20 cellular contexts compared by ENCODE assay signal in genomic region chr2:241833101-241833937, GRCh38. TPM values are rescaled to one million over a fixed set of nuclear protein-coding genes. Genes with fewer than 3 reads are reported as not detected.
A peak's percentile ranks its signal among the peaks of the same experiment; 100 is the strongest.
DNase-seq lines count a peak whose midpoint lies in the region; ATAC-seq, FAIRE-seq and TF ChIP-seq lines count a peak whose summit lies in the region.
"Had no signal": no experiment of that assay in that cellular context is flagged by ENCODE, and none has a peak within 500 bp of the region (broad histone marks: within the 10 kb centered on the region; RNA-seq: fewer than 3 reads in every experiment).

No MANE protein-coding gene starts in this region.

- BruUV-seq in PC-9 (replicated peaks; lab: Mats Ljungman, UMichigan) = no TSS peak

- H3K4me1 ChIP-seq in A549 (0 out of 3 replicates have a peak, but pooled peaks cover 3% of the 10 kb centered on the region), PC-9 (replicated peaks; ENCODE audit: insufficient read depth) (peaks cover 4% of the 10 kb centered on the region; the same call in 1 of the 2 replicates)
- H3K4me1 ChIP-seq: parathyroid adenoma had no signal

- POLR2A ChIA-PET in A549 (lab: Yijun Ruan, JAX) = no interaction called here
- POLR2A ChIA-PET in PC-9 (lab: Charles Lee; ENCODE audit: unreplicated experiment) = no interaction called here
- POLR2A ChIA-PET in naive thymus-derived CD8-positive, alpha-beta T cell (lab: Charles Lee) = no interaction called here

- H3K79me2 ChIP-seq in PC-9 (ENCODE audit: low read depth) = no peaks in the 10 kb centered on the region
- H3K79me2 ChIP-seq: hepatocyte, parathyroid adenoma had no signal

- no peak for TF ChIP-seq CTCF in A549 (IDR thresholded peaks at IDR 0.05)
- TF ChIP-seq CTCF in HFF-Myc (IDR thresholded peaks at IDR 0.05; ENCODE audit: low read depth, low read length, missing control alignments) = no peak
- TF ChIP-seq CTCF in cardiac fibroblast (IDR thresholded peaks at IDR 0.05; ENCODE audit: low read depth, low read length) = no peak
- TF ChIP-seq CTCF in PC-9 (conservative IDR thresholded peaks at IDR 0.05) = no peak

- H3F3A ChIP-seq in PC-9 (ENCODE audit: insufficient read depth, low read depth) = no peaks in the 10 kb centered on the region

- peaks cover 0 to 1% (median 0%) of the 10 kb centered on the region in 9 donors for H3K9me3 Mint-ChIP-seq in naive thymus-derived CD8-positive, alpha-beta T cell

- DNase-seq in A549 (ENCODE audit: low read depth in 1 of 2, low spot score in 1 of 2) (no peak), HFF-Myc (ENCODE audit: extremely low read depth, low read depth) (peak; percentile 7), cardiac fibroblast (ENCODE audit: low read depth in 2 of 2) (peak; percentile 67 to 89), islet precursor cell (peak; percentile 30), PC-9 (no peak), G401 (ENCODE audit: low spot score) (no peak), iPS-NIHi11 (ENCODE audit: low spot score) (no peak)
- no peak for DNase-seq in naive thymus-derived CD8-positive, alpha-beta T cell
- DNase-seq: activated CD4-positive, alpha-beta T cell treated with anti-CD3 and anti-CD28 coated beads, Interleukin-2, amount 50 U/mL, for 4 hours; activated naive CD8-positive, alpha-beta T cell treated with anti-CD3 and anti-CD28 coated beads for 36 hours; activated T-cell treated with anti-CD3 and anti-CD28 coated beads, Interleukin-2, amount 50 U/mL, for 24 hours; caudate nucleus; NCI-H1417 treated with DMSO at 0.1 percent for 48 hours; NCI-H446; SK-N-SH; stimulated activated CD4-positive, alpha-beta T cell treated with anti-CD3 and anti-CD28 coated beads, Interleukin-12 subunit alpha, Interleukin-12 subunit beta, amount 100 ng/mL, for 4 hours; stimulated activated naive CD4-positive, alpha-beta T cell had no signal

- H3K4me3 Mint-ChIP-seq in naive thymus-derived CD8-positive, alpha-beta T cell = no peak overlapping the region
- H3K4me3 Mint-ChIP-seq: activated naive CD8-positive, alpha-beta T cell treated with anti-CD3 and anti-CD28 coated beads for 36 hours; activated T-cell treated with anti-CD3 and anti-CD28 coated beads, Interleukin-2, amount 50 U/mL, for 24 hours had no signal

- H3K4me2 ChIP-seq in A549 (no peak overlapping the region), PC-9 (no peak overlapping the region; the same call in 1 of the 2 replicates)
- H3K4me2 ChIP-seq: hepatocyte, SK-N-SH had no signal

- peaks cover 0 to 2% (median 0%) of the 10 kb centered on the region in 4 donors for H3K4me1 Mint-ChIP-seq in naive thymus-derived CD8-positive, alpha-beta T cell
- H3K4me1 Mint-ChIP-seq: activated naive CD8-positive, alpha-beta T cell treated with anti-CD3 and anti-CD28 coated beads for 36 hours had no signal

- FAIRE-seq in A549 (lab: Jason Lieb, UNC) = no peak
- FAIRE-seq: TTC549 had no signal

- H3K4me3 ChIP-seq in A549 = no peak overlapping the region
- H3K4me3 ChIP-seq in HFF-Myc (replicated peaks; ENCODE audit: low read depth, low read length) = no peak overlapping the region
- H3K4me3 ChIP-seq in cardiac fibroblast (replicated peaks in 1 of 2; ENCODE audit: low read depth in 2 of 2, low read length in 2 of 2) = no peak overlapping the region
- no peak overlapping the region for H3K4me3 ChIP-seq in PC-9
- H3K4me3 ChIP-seq: hepatocyte had no signal

- no peak for ATAC-seq in A549
- no peak for ATAC-seq in naive thymus-derived CD8-positive, alpha-beta T cell

- WGBS in A549 (ENCODE audit: missing lambda C conversion rate) = 76% methylated on average over 19 of the region's 19 CpGs

- CTCF ChIA-PET in A549 (lab: Yijun Ruan, JAX) = no interaction called here
- CTCF ChIA-PET in PC-9 (lab: Charles Lee) = no interaction called here

- H3K9me3 ChIP-seq in A549 = no peaks in the 10 kb centered on the region
- H3K9me3 ChIP-seq in PC-9 (ENCODE audit: insufficient read depth, low read depth) = no peaks in the 10 kb centered on the region
- H3K9me3 ChIP-seq: SK-N-SH had no signal

- H3K27me3 ChIP-seq in PC-9 (ENCODE audit: insufficient read depth, low read depth) = peaks cover 43% of the 10 kb centered on the region

- TF ChIP-seq EP300 in A549 (IDR thresholded peaks at IDR 0.05) = no peak

- no peak overlapping the region for H3K27ac Mint-ChIP-seq in naive thymus-derived CD8-positive, alpha-beta T cell
- H3K27ac Mint-ChIP-seq: activated naive CD8-positive, alpha-beta T cell treated with anti-CD3 and anti-CD28 coated beads for 36 hours; activated T-cell treated with anti-CD3 and anti-CD28 coated beads, Interleukin-2, amount 50 U/mL, for 24 hours had no signal

- no peaks in the 10 kb centered on the region for H3K36me3 Mint-ChIP-seq in naive thymus-derived CD8-positive, alpha-beta T cell
- H3K36me3 Mint-ChIP-seq: activated naive CD8-positive, alpha-beta T cell treated with anti-CD3 and anti-CD28 coated beads for 36 hours had no signal

- in situ Hi-C loops in G401 (cut with HindIII; ENCODE audit: low sequenced_read_pairs) = no loop called here

- TF ChIP-seq RAD21 in A549 (conservative IDR thresholded peaks at IDR 0.05 in 1 of 2, IDR thresholded peaks at IDR 0.05 in 1 of 2) = no peak

- no peaks in the 10 kb centered on the region for H3K36me3 ChIP-seq in PC-9 (ENCODE audit: low read depth)

- H3K27ac ChIP-seq in A549 = no peak overlapping the region
- no peak overlapping the region for H3K27ac ChIP-seq in PC-9
- H3K27ac ChIP-seq: hepatocyte, parathyroid adenoma had no signal

- peaks cover 0 to 9% (median 0%) of the 10 kb centered on the region in 5 donors for H3K27me3 Mint-ChIP-seq in naive thymus-derived CD8-positive, alpha-beta T cell

- H4K20me1 ChIP-seq in PC-9 (ENCODE audit: insufficient read depth) = no peaks in the 10 kb centered on the region

- no peak overlapping the region for H2AFZ ChIP-seq in PC-9
- H2AFZ ChIP-seq: hepatocyte, parathyroid adenoma had no signal

- no peaks in the 10 kb centered on the region for H3K9me2 ChIP-seq in PC-9 (ENCODE audit: insufficient read depth)
- H3K9me2 ChIP-seq: SK-N-SH had no signal

- TF ChIP-seq POLR2A in A549 (IDR thresholded peaks at IDR 0.05; ENCODE audit: low read length) = no peak

- intact Hi-C loops in PC-9 (cut with micrococcal nuclease; ENCODE audit: unreplicated experiment) = no loop called here

TF ChIP-seq in A549, 52 proteins besides CTCF, POLR2A, EP300 and RAD21 (continues in another document):
- TF ChIP-seq HOXB5 (CRISPR knock-in tag; IDR thresholded peaks at IDR 0.05) (no peak), MAFK (IDR thresholded peaks at IDR 0.05; ENCODE audit: partially characterized antibody) (peak; percentile 91), CBX2 (IDR thresholded peaks at IDR 0.05; ENCODE audit: borderline replicate concordance, low read depth) (no peak), HES2 (IDR thresholded peaks at IDR 0.05) (no peak), RFX5 (IDR thresholded peaks at IDR 0.05) (no peak), CHD4 (IDR thresholded peaks at IDR 0.05; ENCODE audit: borderline replicate concordance) (no peak), FOSB (CRISPR knock-in tag; IDR thresholded peaks at IDR 0.05) (no peak), NFE2L2 (conservative IDR thresholded peaks at IDR 0.05; ENCODE audit: low read length) (peak; percentile 90), SREBF2 (IDR thresholded peaks at IDR 0.05) (no peak)

RNA-seq across cellular contexts. Expression of gene NEU4, which starts 24.3 kb away (rescaled TPM):
- 0.08 and 0.13 TPM in 2 replicates for polyA plus RNA-seq in A549 (2011; rRNA removed)
- polyA plus RNA-seq in A549 (2012; cell fraction: cytosol; rRNA removed) = 0.05 and 0.12 TPM in 2 replicates
- polyA plus RNA-seq in A549 (2012; cell fraction: nucleus; rRNA removed) = 1.2 and 1.8 TPM in 2 replicates
- polyA plus RNA-seq in A549 (2017; fragmentation: RNase III; extraction: RNeasy Plus Mini Kit Qiagen cat#74134 plus additional on column Dnase treatment) = 0.19 to 0.70 TPM (median 0.25 TPM) in 3 replicates
- polyA minus RNA-seq in A549 (2011; rRNA and poly(A)+ RNA removed) = not detected in 2 replicates
- 0.90 and 0.92 TPM in 2 replicates for total RNA-seq in PC-9 (2021)
- not detected for total RNA-seq in naive thymus-derived CD8-positive, alpha-beta T cell
- polyA plus RNA-seq in naive thymus-derived CD8-positive, alpha-beta T cell = not detected
- total RNA-seq in G401 (2014; rRNA removed; shearing (Covaris generic)) = not detected in 2 replicates

RNA-seq across cellular contexts. Expression of gene PDCD1, which starts 25.4 kb away (rescaled TPM):
- polyA plus RNA-seq in A549 (2011; rRNA removed) (not detected in 2 replicates), A549 (2017; fragmentation: RNase III; extraction: RNeasy Plus Mini Kit Qiagen cat#74134 plus additional on column Dnase treatment) (not detected in 3 replicates)
- polyA plus RNA-seq in A549 (2012; cell fraction: cytosol; rRNA removed) = not detected in 2 replicates
- polyA plus RNA-seq in A549 (2012; cell fraction: nucleus; rRNA removed) = not detected in 2 replicates
- not detected in 2 replicates for polyA minus RNA-seq in A549 (2011; rRNA and poly(A)+ RNA removed)
- not detected in 2 replicates for total RNA-seq in PC-9 (2021)
- total RNA-seq in naive thymus-derived CD8-positive, alpha-beta T cell = under 1 TPM; 0.23 to 0.47 TPM
- polyA plus RNA-seq in naive thymus-derived CD8-positive, alpha-beta T cell = 1 to 10 TPM in 1 of 3 donors, under 1 TPM in 2; 0.15 to 6.0 (median 0.60) TPM
- 0.62 TPM in 1 of 2 replicates, not detected in the other for total RNA-seq in G401 (2014; rRNA removed; shearing (Covaris generic))
- total RNA-seq: hepatocyte had no signal
- polyA plus RNA-seq: SK-N-SH had no signal

RNA-seq across cellular contexts. Expression of gene RTP5, which starts 36.2 kb away (rescaled TPM):
- polyA plus RNA-seq in A549 (2011; rRNA removed) (not detected in 2 replicates), A549 (2017; fragmentation: RNase III; extraction: RNeasy Plus Mini Kit Qiagen cat#74134 plus additional on column Dnase treatment) (not detected in 3 replicates)
- not detected in 2 replicates for polyA plus RNA-seq in A549 (2012; cell fraction: cytosol; rRNA removed)
- polyA plus RNA-seq in A549 (2012; cell fraction: nucleus; rRNA removed) = not detected in 2 replicates
- polyA minus RNA-seq in A549 (2011; rRNA and poly(A)+ RNA removed) = not detected in 2 replicates
- total RNA-seq in PC-9 (2021) = not detected in 2 replicates
- not detected for total RNA-seq in naive thymus-derived CD8-positive, alpha-beta T cell
- polyA plus RNA-seq in naive thymus-derived CD8-positive, alpha-beta T cell = not detected
- not detected in 2 replicates for total RNA-seq in G401 (2014; rRNA removed; shearing (Covaris generic))
- total RNA-seq: hepatocyte had no signal
- polyA plus RNA-seq: hepatocyte, SK-N-SH had no signal

RNA-seq across cellular contexts. Expression of gene GAL3ST2, which starts 56.7 kb away (rescaled TPM):
- 0.15 TPM in 1 of 2 replicates, not detected in the other for polyA plus RNA-seq in A549 (2011; rRNA removed)
- polyA plus RNA-seq in A549 (2012; cell fraction: cytosol; rRNA removed) = 0.20 and 0.38 TPM in 2 replicates
- polyA plus RNA-seq in A549 (2012; cell fraction: nucleus; rRNA removed) = 1.2 and 2.6 TPM in 2 replicates
- 0.41 to 0.86 TPM (median 0.61 TPM) in 3 replicates for polyA plus RNA-seq in A549 (2017; fragmentation: RNase III; extraction: RNeasy Plus Mini Kit Qiagen cat#74134 plus additional on column Dnase treatment)
- not detected in 2 replicates for polyA minus RNA-seq in A549 (2011; rRNA and poly(A)+ RNA removed)
- 3.9 and 4.3 TPM in 2 replicates for total RNA-seq in PC-9 (2021)
- not detected for total RNA-seq in naive thymus-derived CD8-positive, alpha-beta T cell
- not detected for polyA plus RNA-seq in naive thymus-derived CD8-positive, alpha-beta T cell
- not detected in 2 replicates for total RNA-seq in G401 (2014; rRNA removed; shearing (Covaris generic))
- polyA plus RNA-seq: hepatocyte had no signal

Comparison
In these comparisons a context has a peak if more than half of its experiments do, and no peak if none do; other contexts are left out.
1. DNase-seq: peak in HFF-Myc (single experiment), cardiac fibroblast (2 of 2) and islet precursor cell (single experiment); none in A549 (0 of 2), PC-9 (0 of 2), naive thymus-derived CD8-positive, alpha-beta T cell (0 of 10), G401 (single experiment) and iPS-NIHi11 (single experiment).